35 cellular contexts compared by ENCODE assay signal in the genomic region with DNA sequence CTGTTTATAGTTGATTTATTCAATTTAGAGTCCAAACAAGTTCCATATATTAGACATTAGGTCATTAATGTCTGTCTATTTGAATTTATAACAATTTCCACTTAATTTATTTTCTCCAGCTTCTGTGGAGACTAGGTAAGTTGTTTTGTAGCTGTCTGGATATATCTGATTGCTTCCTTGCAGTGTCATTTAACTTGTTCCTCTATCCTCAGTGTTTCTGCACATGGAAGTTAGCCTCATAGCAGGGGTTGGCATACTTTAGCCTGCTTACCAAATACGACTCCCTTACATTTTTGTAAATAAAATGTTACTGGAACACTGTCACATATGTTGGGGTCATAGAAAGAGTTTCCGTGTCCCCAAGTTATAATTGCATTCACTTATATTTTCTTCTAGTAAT.
"Had no signal": no experiment of that assay in that cellular context is flagged by ENCODE, and none has a peak within 500 bp of the region (broad histone marks: within the 10 kb centered on the region; RNA-seq: fewer than 3 reads in every experiment).

No MANE protein-coding gene starts in this region.

- H3K27me3 ChIP-seq: MG63 had no signal

- H3K9me3 ChIP-seq: MG63 had no signal

- H3K4me3 ChIP-seq: MG63 had no signal

- H3K36me3 ChIP-seq: MG63 had no signal

- DNase-seq: Karpas-422, Kasumi-1, MG63, MM.1S, MV-4-11, NCI-H1048, NCI-H1092, NCI-H1092 treated with DMSO at 0.1 percent for 48 hours, NCI-H1105 treated with DMSO at 0.1 percent for 48 hours, NCI-H1417, NCI-H1417 treated with DMSO at 0.1 percent for 48 hours, NCI-H1436, NCI-H1436 treated with DMSO at 0.1 percent for 48 hours, NCI-H146, NCI-H1694, NCI-H1694 treated with DMSO at 0.1 percent for 48 hours, NCI-H187, NCI-H187 treated with DMSO at 0.1 percent for 48 hours, NCI-H1930, NCI-H2029, NCI-H2029 treated with DMSO at 0.1 percent for 48 hours, NCI-H2081, NCI-H2081 treated with DMSO at 0.1 percent for 48 hours, NCI-H2107, NCI-H2171, NCI-H2171 treated with DMSO at 0.1 percent for 48 hours, NCI-H2227 treated with DMSO at 0.1 percent for 48 hours, NCI-H226, NCI-H345, NCI-H446, NCI-H446 treated with DMSO at 0.1 percent for 48 hours, NCI-H510A, NCI-H510A treated with DMSO at 0.1 percent for 48 hours, NCI-H524, NCI-H524 treated with DMSO at 0.1 percent for 48 hours had no signal
